In genomic region chr7:2281556-2281955, GRCh38 we compare ENCODE assay signal across 12 cellular contexts. TPM values are rescaled to one million over a fixed set of nuclear protein-coding genes. Genes with fewer than 3 reads are reported as not detected.
A peak's percentile ranks its signal among the peaks of the same experiment; 100 is the strongest.
DNase-seq lines count a peak whose midpoint lies in the region; ATAC-seq and TF ChIP-seq lines count a peak whose summit lies in the region.
"Had no signal": no experiment of that assay in that cellular context is flagged by ENCODE, and none has a peak within 500 bp of the region (broad histone marks: within the 10 kb centered on the region; RNA-seq: fewer than 3 reads in every experiment).

No MANE protein-coding gene starts in this region.

- no peaks in the 10 kb centered on the region for H3K9me3 Mint-ChIP-seq in naive B cell

- DNase-seq in AG08395 (ENCODE audit: low spot score) = peak; percentile 68
- peak; percentile 43 for DNase-seq in NCI-H446 treated with DMSO at 0.1 percent for 48 hours (lab: John Stamatoyannopoulos, UW)
- DNase-seq in fibroblast of pulmonary artery (ENCODE audit: low read depth) = peak; percentile 66
- no peak for DNase-seq in naive B cell
- no peak for DNase-seq in T-helper 17 cell
- no peak for DNase-seq in NCI-H1417 treated with DMSO at 0.1 percent for 48 hours (lab: John Stamatoyannopoulos, UW)
- DNase-seq: ACHN; activated T-cell treated with anti-CD3 and anti-CD28 coated beads for 4 hours; stimulated activated CD4-positive, alpha-beta T cell treated with anti-CD3 and anti-CD28 coated beads, Interleukin-12 subunit alpha, Interleukin-12 subunit beta, amount 100 ng/mL, for 4 hours had no signal

- peaks cover 0 to 6% of the 10 kb centered on the region in 2 donors for H3K36me3 Mint-ChIP-seq in naive B cell
- no peaks in the 10 kb centered on the region for H3K36me3 Mint-ChIP-seq in T-helper 17 cell (ENCODE audit: low read depth)

- peak overlapping the region in 5 of 6 donors; percentile 56 to 94 (median 79) for H3K27ac Mint-ChIP-seq in naive B cell
- no peak overlapping the region for H3K27ac Mint-ChIP-seq in T-helper 17 cell

- no peak overlapping the region for H3K4me3 ChIP-seq in fibroblast of pulmonary artery (replicated peaks; ENCODE audit: low read depth, low read length)
- H3K4me3 ChIP-seq: mucosa of descending colon had no signal

- no peaks in the 10 kb centered on the region for H3K9me3 ChIP-seq in T-helper 17 cell (ENCODE audit: control insufficient read depth, low read length, poor library complexity, severe bottlenecking)
- H3K9me3 ChIP-seq: mucosa of descending colon had no signal

- no peak for TF ChIP-seq CTCF in fibroblast of pulmonary artery (IDR thresholded peaks at IDR 0.05; ENCODE audit: low read length, missing control alignments)

- no peaks in the 10 kb centered on the region for H3K27me3 Mint-ChIP-seq in naive B cell
- H3K27me3 Mint-ChIP-seq in T-helper 17 cell = no peaks in the 10 kb centered on the region

- peak overlapping the region in 1 of 8 donors; percentile 65 for H3K4me3 Mint-ChIP-seq in naive B cell
- H3K4me3 Mint-ChIP-seq in T-helper 17 cell = no peak overlapping the region

- no peak for ATAC-seq in naive B cell (ENCODE audit: low read depth in 2 of 2)
- ATAC-seq in T-helper 17 cell = no peak
- no peak for ATAC-seq in GM21576 (IDR thresholded peaks at IDR 0.05; ENCODE audit: unreplicated experiment)
- ATAC-seq in GM19452 (IDR thresholded peaks at IDR 0.05; ENCODE audit: unreplicated experiment) = no peak
- ATAC-seq: mucosa of descending colon had no signal

- H3K4me1 Mint-ChIP-seq in naive B cell = peaks cover 12 to 42% (median 24%) of the 10 kb centered on the region in 3 donors
- H3K4me1 Mint-ChIP-seq in T-helper 17 cell = peaks cover 3% of the 10 kb centered on the region

RNA-seq across cellular contexts. Expression of gene SNX8, which starts 32.7 kb away (rescaled TPM):
- polyA plus RNA-seq in naive B cell (ENCODE audit: low read depth in 6 of 6) = 100 to 1,000 TPM in 3 of 6 donors, 10 to 100 TPM in 3; 74.2 to 107 (median 96.2) TPM
- total RNA-seq in T-helper 17 cell = 1 to 10 TPM; 8.6 to 9.3 TPM

RNA-seq across cellular contexts. Expression of gene NUDT1, which starts 39.5 kb away (rescaled TPM):
- polyA plus RNA-seq in naive B cell (ENCODE audit: low read depth in 6 of 6) = 10 to 100 TPM; 50.8 to 78.8 (median 59.4) TPM
- total RNA-seq in T-helper 17 cell = 10 to 100 TPM; 12.7 to 16.2 TPM

RNA-seq across cellular contexts. Expression of gene MRM2, which starts 39.6 kb away (rescaled TPM):
- 10 to 100 TPM; 29.2 to 64.2 (median 46.1) TPM for polyA plus RNA-seq in naive B cell (ENCODE audit: low read depth in 6 of 6)
- 1 to 10 TPM; 4.1 to 4.2 TPM for total RNA-seq in T-helper 17 cell

RNA-seq across cellular contexts. Expression of gene MAD1L1, which starts 48.8 kb away (rescaled TPM):
- 100 to 1,000 TPM; 109 to 209 (median 158) TPM for polyA plus RNA-seq in naive B cell (ENCODE audit: low read depth in 6 of 6)
- 100 to 1,000 TPM in 1 of 2 donors, 10 to 100 TPM in 1; 81.3 to 115 TPM for total RNA-seq in T-helper 17 cell

Comparison
In these comparisons a context has a peak if more than half of its experiments do, and no peak if none do; other contexts are left out.
1. DNase-seq: peak in AG08395 (single experiment), NCI-H446 treated with DMSO at 0.1 percent for 48 hours (single experiment) and fibroblast of pulmonary artery (single experiment); none in naive B cell (single experiment), T-helper 17 cell (0 of 3) and NCI-H1417 treated with DMSO at 0.1 percent for 48 hours (single experiment).